In the genomic region with DNA sequence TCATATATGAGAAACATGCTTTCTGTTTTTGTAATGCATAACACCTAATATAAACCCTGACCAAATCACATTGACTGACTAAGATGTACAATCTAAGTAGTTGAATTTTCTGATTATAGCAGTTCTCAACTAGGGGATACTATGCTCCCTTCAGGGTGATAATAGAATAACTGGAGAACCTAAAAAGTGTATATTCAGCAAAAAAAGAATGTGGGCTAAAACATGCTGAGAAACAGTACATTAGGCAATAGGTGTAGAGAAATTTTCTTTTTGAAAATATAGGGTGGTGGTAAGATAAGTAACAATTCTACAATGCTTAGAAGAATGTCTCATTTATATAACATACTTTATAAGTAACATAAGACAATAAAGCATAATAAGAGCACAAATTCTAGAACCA, we compare ENCODE assay signal across 24 cellular contexts.
"Had no signal": no experiment of that assay in that cellular context is flagged by ENCODE, and none has a peak within 500 bp of the region (broad histone marks: within the 10 kb centered on the region; RNA-seq: fewer than 3 reads in every experiment).

No MANE protein-coding gene starts in this region.

- ATAC-seq: effector memory CD8-positive, alpha-beta T cell; esophagus mucosa; gastrocnemius medialis; heart right ventricle; left cardiac atrium; left lung; left ventricle myocardium superior; lower lobe of right lung had no signal

- DNase-seq: dermis blood vessel endothelial cell; effector CD8-positive, alpha-beta T cell; effector memory CD8-positive, alpha-beta T cell; endodermal cell; erythroblast; esophagus squamous epithelium; foreskin fibroblast; foreskin melanocyte; gastrocnemius medialis; heart right ventricle; hippocampal formation; left cardiac atrium; left lung; left ventricle myocardium superior; lower lobe of right lung; mesenchymal stem cell had no signal

- H3K9me3 ChIP-seq: esophagus squamous epithelium, gastrocnemius medialis, heart right ventricle, left lung, lower lobe of right lung had no signal

- H3K4me3 Mint-ChIP-seq: effector memory CD8-positive, alpha-beta T cell; endodermal cell; mesothelial cell of epicardium had no signal

- H3K27ac Mint-ChIP-seq: effector memory CD8-positive, alpha-beta T cell; endodermal cell; mesothelial cell of epicardium had no signal

- H3K27me3 ChIP-seq: gastrocnemius medialis, heart right ventricle, left lung had no signal

- FAIRE-seq: colon, endometrium, islet of Langerhans, keratinocyte had no signal

- H3K4me3 ChIP-seq: coronary artery, esophagus squamous epithelium, gastrocnemius medialis, heart right ventricle, left lung, lower lobe of right lung had no signal

- H3K27me3 Mint-ChIP-seq: effector memory CD8-positive, alpha-beta T cell had no signal

- H3K36me3 ChIP-seq: esophagus squamous epithelium, gastrocnemius medialis, heart right ventricle, left lung, lower lobe of right lung had no signal

- H3K36me3 Mint-ChIP-seq: mesothelial cell of epicardium had no signal

- H3K4me1 ChIP-seq: esophagus squamous epithelium, gastrocnemius medialis, heart right ventricle, left lung, lower lobe of right lung had no signal

- H3K27ac ChIP-seq: coronary artery, epithelial cell of prostate, esophagus squamous epithelium, gastrocnemius medialis, heart right ventricle, left lung, lower lobe of right lung had no signal

- H3K9me3 Mint-ChIP-seq: endodermal cell, mesothelial cell of epicardium had no signal
